Comparison of ENCODE assay signal across 10 cellular contexts in genomic region chr2:163733301-163733938, GRCh38. TPM values are rescaled to one million over a fixed set of nuclear protein-coding genes. Genes with fewer than 3 reads are reported as not detected.
A peak's percentile ranks its signal among the peaks of the same experiment; 100 is the strongest.
DNase-seq lines count a peak whose midpoint lies in the region; ATAC-seq and TF ChIP-seq lines count a peak whose summit lies in the region.
"Had no signal": no experiment of that assay in that cellular context is flagged by ENCODE, and none has a peak within 500 bp of the region (broad histone marks: within the 10 kb centered on the region; RNA-seq: fewer than 3 reads in every experiment).

No MANE protein-coding gene starts in this region.

- peak; percentile 42 for DNase-seq in Right ventricle myocardium superior
- DNase-seq in left cardiac atrium = no peak
- no peak for DNase-seq in esophagus squamous epithelium (lab: John Stamatoyannopoulos, UW)
- DNase-seq in hepatic stellate cell (ENCODE audit: low spot score) = no peak

- no peak for TF ChIP-seq CTCF in esophagus squamous epithelium (IDR thresholded peaks at IDR 0.05)

- H3K4me1 ChIP-seq in esophagus squamous epithelium (peaks cover 0 to 27% (median 4%) of the 10 kb centered on the region in 3 donors), muscle layer of duodenum (ENCODE audit: control insufficient read depth in 1 of 2, insufficient read depth in 2 of 2, low read length in 2 of 2) (peaks cover 0 to 9% of the 10 kb centered on the region in 2 donors)

- 52 to 75% methylated on average over 15 of the region's 15 CpGs for WGBS in esophagus squamous epithelium, 2 donors

- H3K9me3 Mint-ChIP-seq in activated T-helper 17 cell treated with anti-CD3 and anti-CD28 coated beads, Interleukin-2, amount 50 U/mL, for 72 hours = peaks cover 8% of the 10 kb centered on the region
- H3K9me3 Mint-ChIP-seq: T-helper 1 cell treated with Interleukin-12 subunit alpha and Interleukin-12 subunit beta and Interleukin-4 antibody, amounts not matched to agents 30 μg/mL and 1 μg/mL, for 36 hours had no signal

- peaks cover 0 to 34% (median 0%) of the 10 kb centered on the region in 4 donors for H3K27me3 ChIP-seq in esophagus squamous epithelium
- H3K27me3 ChIP-seq in muscle layer of duodenum (ENCODE audit: low read depth, low read length) = no peaks in the 10 kb centered on the region

- no peak for TF ChIP-seq POLR2A in esophagus squamous epithelium (IDR thresholded peaks at IDR 0.05)

- no peaks in the 10 kb centered on the region for H3K36me3 Mint-ChIP-seq in activated T-helper 17 cell treated with anti-CD3 and anti-CD28 coated beads, Interleukin-2, amount 50 U/mL, for 72 hours (ENCODE audit: low read depth)

- H3K36me3 ChIP-seq in esophagus squamous epithelium (no peaks in the 10 kb centered on the region), muscle layer of duodenum (ENCODE audit: control insufficient read depth in 1 of 2, insufficient read depth in 2 of 2, low read length in 2 of 2) (no peaks in the 10 kb centered on the region)

- ATAC-seq in Right ventricle myocardium superior (ENCODE audit: poor library complexity) = no peak
- no peak for ATAC-seq in left cardiac atrium
- no peak for ATAC-seq in activated T-helper 17 cell treated with anti-CD3 and anti-CD28 coated beads, Interleukin-2, amount 50 U/mL, for 72 hours (replicated peaks)
- no peak for ATAC-seq in GM21529 (IDR thresholded peaks at IDR 0.05; ENCODE audit: unreplicated experiment)
- ATAC-seq in HG02981 (IDR thresholded peaks at IDR 0.05; ENCODE audit: unreplicated experiment) = no peak

- H3K4me1 Mint-ChIP-seq in activated T-helper 17 cell treated with anti-CD3 and anti-CD28 coated beads, Interleukin-2, amount 50 U/mL, for 72 hours = no peaks in the 10 kb centered on the region

- H3K4me3 Mint-ChIP-seq in activated T-helper 17 cell treated with anti-CD3 and anti-CD28 coated beads, Interleukin-2, amount 50 U/mL, for 72 hours = no peak overlapping the region
- H3K4me3 Mint-ChIP-seq: T-helper 1 cell treated with Interleukin-12 subunit alpha and Interleukin-12 subunit beta and Interleukin-4 antibody, amounts not matched to agents 30 μg/mL and 1 μg/mL, for 36 hours had no signal

- intact Hi-C loops in Right ventricle myocardium superior (cut with DNase I) = loop anchor here (10.0 kb wide), 2 partner anchors 129 to 269 kb away; no protein-coding TSS in a partner anchor
- intact Hi-C loops in left cardiac atrium (cut with DNase I) = loop anchor here in 1 of 2 donors (10.0 kb wide), 2 partner anchors 259 to 311 kb away; no protein-coding TSS in a partner anchor
- intact Hi-C loops in esophagus squamous epithelium (cut with DNase I) = no loop called here

- peaks cover 26% of the 10 kb centered on the region for H3K27me3 Mint-ChIP-seq in activated T-helper 17 cell treated with anti-CD3 and anti-CD28 coated beads, Interleukin-2, amount 50 U/mL, for 72 hours

- H3K27ac Mint-ChIP-seq in activated T-helper 17 cell treated with anti-CD3 and anti-CD28 coated beads, Interleukin-2, amount 50 U/mL, for 72 hours = no peak overlapping the region
- H3K27ac Mint-ChIP-seq: T-helper 1 cell treated with Interleukin-12 subunit alpha and Interleukin-12 subunit beta and Interleukin-4 antibody, amounts not matched to agents 30 μg/mL and 1 μg/mL, for 36 hours had no signal

- H3K4me3 ChIP-seq in esophagus squamous epithelium (peak overlapping the region in 3 of 4 donors; percentile 55 to 75 (median 72)), muscle layer of duodenum (ENCODE audit: low read depth in 1 of 2, low read length in 2 of 2) (peak overlapping the region; percentile 22 to 89)

- H3K27ac ChIP-seq in esophagus squamous epithelium = peak overlapping the region in 3 of 4 donors; percentile 48 to 63 (median 50)
- H3K27ac ChIP-seq in muscle layer of duodenum (ENCODE audit: low read length) = peak overlapping the region; percentile 85
- H3K27ac ChIP-seq: HL-60 had no signal

- H3K9me3 ChIP-seq in esophagus squamous epithelium (no peaks in the 10 kb centered on the region), muscle layer of duodenum (ENCODE audit: control insufficient read depth in 1 of 2, low read length in 2 of 2) (no peaks in the 10 kb centered on the region)

RNA-seq across cellular contexts. Expression of gene FIGN, which starts 2.4 kb away (rescaled TPM):
- 13.5 TPM for total RNA-seq in Right ventricle myocardium superior
- total RNA-seq in left cardiac atrium = 10 to 100 TPM in 1 of 2 donors, 1 to 10 TPM in 1; 7.3 to 13.2 TPM
- 1 to 10 TPM in 3 of 4 donors, under 1 TPM in 1; 0.38 to 2.1 (median 1.8) TPM for total RNA-seq in esophagus squamous epithelium
- not detected for total RNA-seq in activated T-helper 17 cell treated with anti-CD3 and anti-CD28 coated beads, Interleukin-2, amount 50 U/mL, for 72 hours
